8 cellular contexts compared by ENCODE assay signal in genomic region chr10:14837003-14837755, GRCh38. TPM values are rescaled to one million over a fixed set of nuclear protein-coding genes. Genes with fewer than 3 reads are reported as not detected.
DNase-seq lines count a peak whose midpoint lies in the region; ATAC-seq and TF ChIP-seq lines count a peak whose summit lies in the region.

No MANE protein-coding gene starts in this region.

- peak overlapping the region; percentile 95 to 96 (median 95) for H3K9ac ChIP-seq in skeletal muscle tissue (ENCODE audit: low read depth in 1 of 3, low read length in 3 of 3)

- H3K27me3 ChIP-seq in skeletal muscle tissue (ENCODE audit: control insufficient read depth in 3 of 3, insufficient read depth in 3 of 3, low read length in 3 of 3): no peaks in the 10 kb centered on the region

- H3K36me3 ChIP-seq in skeletal muscle tissue (ENCODE audit: control insufficient read depth in 3 of 3, insufficient read depth in 3 of 3, low read length in 3 of 3): peaks cover 11 to 34% (median 26%) of the 10 kb centered on the region in 3 donors

- peak overlapping the region; percentile 84 to 98 (median 92) for H3K4me3 ChIP-seq in skeletal muscle tissue (ENCODE audit: low read length in 3 of 3)

- H3K27ac ChIP-seq in VCaP: peak overlapping the region; percentile 93
- H3K27ac ChIP-seq in skeletal muscle tissue (ENCODE audit: low read depth, low read length): peak overlapping the region; percentile 99

- no peak for ATAC-seq in GM18520 (IDR thresholded peaks at IDR 0.05; ENCODE audit: unreplicated experiment)
- no peak for ATAC-seq in HG03097 (IDR thresholded peaks at IDR 0.05; ENCODE audit: low FRiP score, unreplicated experiment)
- ATAC-seq in GM21529 (IDR thresholded peaks at IDR 0.05; ENCODE audit: unreplicated experiment): no peak

- peak; percentile 47 for DNase-seq in NCI-H2171 treated with DMSO at 0.1 percent for 48 hours (lab: John Stamatoyannopoulos, UW)
- DNase-seq in NCI-H2171 (lab: John Stamatoyannopoulos, UW): no peak
- DNase-seq in hepatic stellate cell (ENCODE audit: low spot score): peak; percentile 5

- TF ChIP-seq CTCF in VCaP (conservative IDR thresholded peaks at IDR 0.05): no peak

- peaks cover 8 to 23% (median 20%) of the 10 kb centered on the region in 3 donors for H3K4me1 ChIP-seq in skeletal muscle tissue (ENCODE audit: control insufficient read depth in 3 of 3, insufficient read depth in 3 of 3, low read length in 3 of 3)

- H3K9me3 ChIP-seq in skeletal muscle tissue (ENCODE audit: control insufficient read depth in 3 of 3, low read length in 3 of 3): no peaks in the 10 kb centered on the region

RNA-seq across cellular contexts. Expression of gene CDNF, which starts 0.7 kb away (rescaled TPM):
- 1.0 TPM for total RNA-seq in skeletal muscle tissue

RNA-seq across cellular contexts. Expression of gene HSPA14, which starts 0.9 kb away (rescaled TPM):
- total RNA-seq in skeletal muscle tissue: 11.0 TPM

RNA-seq across cellular contexts. Expression of gene MSANTD7, which starts 0.9 kb away (rescaled TPM):
- total RNA-seq in skeletal muscle tissue: 12.0 TPM

RNA-seq across cellular contexts. Expression of gene SUV39H2, which starts 41.5 kb away (rescaled TPM):
- 13.0 TPM for total RNA-seq in skeletal muscle tissue
